ENCODE assay signal across 8 cellular contexts in genomic region chr6:41733349-41733706, GRCh38.
DNase-seq lines count a peak whose midpoint lies in the region; ATAC-seq and TF ChIP-seq lines count a peak whose summit lies in the region.

No MANE protein-coding gene starts in this region.

- H2AFZ ChIP-seq in ACC112 (ENCODE audit: low read length, unreplicated experiment) = peak overlapping the region; percentile 20

- no peak for TF ChIP-seq CTCF in HFF-Myc (IDR thresholded peaks at IDR 0.05; ENCODE audit: low read depth, low read length, missing control alignments)
- no peak for TF ChIP-seq CTCF in cardiac fibroblast (IDR thresholded peaks at IDR 0.05; ENCODE audit: low read depth, low read length)

- H3K9me3 ChIP-seq in muscle layer of colon (ENCODE audit: low read length) = no peaks in the 10 kb centered on the region

- no peak for DNase-seq in HFF-Myc (ENCODE audit: extremely low read depth, low read depth)
- no peak for DNase-seq in cardiac fibroblast (ENCODE audit: low read depth in 2 of 2)
- no peak for DNase-seq in germinal center (ENCODE audit: low spot score)
- DNase-seq in NCI-H2081 treated with DMSO at 0.1 percent for 48 hours (lab: John Stamatoyannopoulos, UW) = no peak

- H3K36me3 ChIP-seq in ACC112 (ENCODE audit: insufficient read depth, low read length) (no peaks in the 10 kb centered on the region), muscle layer of colon (ENCODE audit: insufficient read depth, low read length) (no peaks in the 10 kb centered on the region)

- no peak overlapping the region for H3K27ac ChIP-seq in ACC112 (ENCODE audit: low read depth, low read length)
- peak overlapping the region; percentile 98 for H3K27ac ChIP-seq in muscle layer of colon (ENCODE audit: low read depth, low read length)

- H3K4me1 ChIP-seq in ACC112 (ENCODE audit: control insufficient read depth, insufficient read depth, low read length, unreplicated experiment) (peaks cover 27% of the 10 kb centered on the region), muscle layer of colon (ENCODE audit: insufficient read depth, low read length) (peaks cover 43% of the 10 kb centered on the region)

- H3K27me3 ChIP-seq in ACC112 (ENCODE audit: insufficient read depth, low read length) (no peaks in the 10 kb centered on the region), muscle layer of colon (ENCODE audit: control insufficient read depth in 1 of 2, insufficient read depth in 2 of 2, low read length in 2 of 2) (no peaks in the 10 kb centered on the region)

- ATAC-seq in HG03045 (IDR thresholded peaks at IDR 0.05; ENCODE audit: unreplicated experiment) = no peak
- no peak for ATAC-seq in GM21526 (IDR thresholded peaks at IDR 0.05; ENCODE audit: low FRiP score, unreplicated experiment)

- no peaks in the 10 kb centered on the region for H3K79me2 ChIP-seq in ACC112 (ENCODE audit: control insufficient read depth, insufficient read depth, low read length, unreplicated experiment)

- H3K4me3 ChIP-seq in ACC112 (ENCODE audit: low read depth, low read length) = peak overlapping the region; percentile 77
- peak overlapping the region; percentile 49 for H3K4me3 ChIP-seq in HFF-Myc (replicated peaks; ENCODE audit: low read depth, low read length)
- peak overlapping the region; percentile 51 to 82 for H3K4me3 ChIP-seq in cardiac fibroblast (replicated peaks in 1 of 2; ENCODE audit: low read depth in 2 of 2, low read length in 2 of 2)
- peak overlapping the region; percentile 70 to 81 for H3K4me3 ChIP-seq in muscle layer of colon (ENCODE audit: low read depth in 1 of 2, low read length in 2 of 2)

- peak overlapping the region; percentile 53 for H3K9ac ChIP-seq in muscle layer of colon (ENCODE audit: low read length)
